In the genomic region with DNA sequence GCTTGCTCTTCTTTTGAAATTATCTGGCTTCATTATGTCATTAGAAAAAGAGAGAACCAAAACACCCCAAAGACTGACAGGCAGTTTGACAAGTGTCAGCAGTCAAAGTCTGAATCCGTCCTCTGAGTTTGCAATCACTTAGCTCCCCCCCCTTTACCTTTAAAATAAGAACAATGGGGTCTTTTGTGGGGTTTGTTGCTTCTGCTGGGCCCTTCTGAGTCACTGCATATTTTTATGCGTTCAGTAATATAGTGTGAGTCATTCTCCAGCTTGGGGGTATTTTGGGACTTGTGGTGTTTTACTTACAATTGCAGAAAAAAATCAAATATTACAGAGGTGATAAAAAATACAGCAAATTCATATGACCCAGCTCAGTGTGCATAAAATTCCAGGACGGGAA, we compare ENCODE assay signal across 1 cellular context.
TF ChIP-seq lines count a peak whose summit lies in the region.

No MANE protein-coding gene starts in this region.

TF ChIP-seq in HepG2, 621 proteins besides CTCF, POLR2A, EP300 and RAD21 (continued from another document):
- TF ChIP-seq, protein P1, sequence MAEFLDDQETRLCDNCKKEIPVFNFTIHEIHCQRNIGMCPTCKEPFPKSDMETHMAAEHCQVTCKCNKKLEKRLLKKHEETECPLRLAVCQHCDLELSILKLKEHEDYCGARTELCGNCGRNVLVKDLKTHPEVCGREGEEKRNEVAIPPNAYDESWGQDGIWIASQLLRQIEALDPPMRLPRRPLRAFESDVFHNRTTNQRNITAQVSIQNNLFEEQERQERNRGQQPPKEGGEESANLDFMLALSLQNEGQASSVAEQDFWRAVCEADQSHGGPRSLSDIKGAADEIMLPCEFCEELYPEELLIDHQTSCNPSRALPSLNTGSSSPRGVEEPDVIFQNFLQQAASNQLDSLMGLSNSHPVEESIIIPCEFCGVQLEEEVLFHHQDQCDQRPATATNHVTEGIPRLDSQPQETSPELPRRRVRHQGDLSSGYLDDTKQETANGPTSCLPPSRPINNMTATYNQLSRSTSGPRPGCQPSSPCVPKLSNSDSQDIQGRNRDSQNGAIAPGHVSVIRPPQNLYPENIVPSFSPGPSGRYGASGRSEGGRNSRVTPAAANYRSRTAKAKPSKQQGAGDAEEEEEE (CRISPR knock-in tag; IDR thresholded peaks at IDR 0.05; ENCODE audit: borderline replicate concordance): no peak
- no peak for TF ChIP-seq MATR3 (CRISPR knock-in tag; IDR thresholded peaks at IDR 0.05)
- TF ChIP-seq REL (CRISPR knock-in tag; conservative IDR thresholded peaks at IDR 0.05): no peak
- TF ChIP-seq FLYWCH1 (CRISPR knock-in tag; IDR thresholded peaks at IDR 0.05): no peak
- TF ChIP-seq, protein P2, sequence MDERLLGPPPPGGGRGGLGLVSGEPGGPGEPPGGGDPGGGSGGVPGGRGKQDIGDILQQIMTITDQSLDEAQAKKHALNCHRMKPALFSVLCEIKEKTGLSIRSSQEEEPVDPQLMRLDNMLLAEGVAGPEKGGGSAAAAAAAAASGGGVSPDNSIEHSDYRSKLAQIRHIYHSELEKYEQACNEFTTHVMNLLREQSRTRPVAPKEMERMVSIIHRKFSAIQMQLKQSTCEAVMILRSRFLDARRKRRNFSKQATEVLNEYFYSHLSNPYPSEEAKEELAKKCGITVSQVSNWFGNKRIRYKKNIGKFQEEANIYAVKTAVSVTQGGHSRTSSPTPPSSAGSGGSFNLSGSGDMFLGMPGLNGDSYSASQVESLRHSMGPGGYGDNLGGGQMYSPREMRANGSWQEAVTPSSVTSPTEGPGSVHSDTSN (CRISPR knock-in tag; IDR thresholded peaks at IDR 0.05): 0 out of 2 replicates have a peak, but pooled peaks have one; percentile 28
- TF ChIP-seq, protein P3, sequence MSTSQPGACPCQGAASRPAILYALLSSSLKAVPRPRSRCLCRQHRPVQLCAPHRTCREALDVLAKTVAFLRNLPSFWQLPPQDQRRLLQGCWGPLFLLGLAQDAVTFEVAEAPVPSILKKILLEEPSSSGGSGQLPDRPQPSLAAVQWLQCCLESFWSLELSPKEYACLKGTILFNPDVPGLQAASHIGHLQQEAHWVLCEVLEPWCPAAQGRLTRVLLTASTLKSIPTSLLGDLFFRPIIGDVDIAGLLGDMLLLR (CRISPR knock-in tag; IDR thresholded peaks at IDR 0.05): no peak
- TF ChIP-seq KMT2B (CRISPR knock-in tag; IDR thresholded peaks at IDR 0.05): no peak
- no peak for TF ChIP-seq SIN3A (IDR thresholded peaks at IDR 0.05; ENCODE audit: borderline replicate concordance, low read depth, low read length)
- TF ChIP-seq NFE2L1 (CRISPR knock-in tag; IDR thresholded peaks at IDR 0.05; ENCODE audit: borderline replicate concordance): no peak
- TF ChIP-seq, protein P4, sequence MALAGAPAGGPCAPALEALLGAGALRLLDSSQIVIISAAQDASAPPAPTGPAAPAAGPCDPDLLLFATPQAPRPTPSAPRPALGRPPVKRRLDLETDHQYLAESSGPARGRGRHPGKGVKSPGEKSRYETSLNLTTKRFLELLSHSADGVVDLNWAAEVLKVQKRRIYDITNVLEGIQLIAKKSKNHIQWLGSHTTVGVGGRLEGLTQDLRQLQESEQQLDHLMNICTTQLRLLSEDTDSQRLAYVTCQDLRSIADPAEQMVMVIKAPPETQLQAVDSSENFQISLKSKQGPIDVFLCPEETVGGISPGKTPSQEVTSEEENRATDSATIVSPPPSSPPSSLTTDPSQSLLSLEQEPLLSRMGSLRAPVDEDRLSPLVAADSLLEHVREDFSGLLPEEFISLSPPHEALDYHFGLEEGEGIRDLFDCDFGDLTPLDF (CRISPR knock-in tag; IDR thresholded peaks at IDR 0.05): no peak
- peak; percentile 21; the same call in 1 of the 2 replicates for TF ChIP-seq TBX2 (CRISPR knock-in tag; IDR thresholded peaks at IDR 0.05; ENCODE audit: borderline replicate concordance)
- no peak for TF ChIP-seq SOX13 (IDR thresholded peaks at IDR 0.05)
- TF ChIP-seq SOX13 (CRISPR knock-in tag; conservative IDR thresholded peaks at IDR 0.05 in 1 of 2, IDR thresholded peaks at IDR 0.05 in 1 of 2): peak in 1 of 2 experiments; percentile 64; a peak in 1 of 4 replicates
- TF ChIP-seq MEF2D (CRISPR knock-in tag; IDR thresholded peaks at IDR 0.05): no peak
- TF ChIP-seq KAT8 (CRISPR knock-in tag; IDR thresholded peaks at IDR 0.05): no peak
- no peak for TF ChIP-seq ZNF383 (CRISPR knock-in tag; IDR thresholded peaks at IDR 0.05; ENCODE audit: borderline replicate concordance)
- TF ChIP-seq RBAK (CRISPR knock-in tag; IDR thresholded peaks at IDR 0.05): no peak
- TF ChIP-seq SNAI1 (CRISPR knock-in tag; IDR thresholded peaks at IDR 0.05; ENCODE audit: borderline replicate concordance): no peak
- TF ChIP-seq ZNF615 (CRISPR knock-in tag; IDR thresholded peaks at IDR 0.05; ENCODE audit: borderline replicate concordance): no peak
- no peak for TF ChIP-seq NR2F2 (IDR thresholded peaks at IDR 0.05; ENCODE audit: borderline replicate concordance, low read depth)
- TF ChIP-seq HDAC2 (CRISPR knock-in tag; IDR thresholded peaks at IDR 0.05): no peak
- no peak for TF ChIP-seq ZFP37 (CRISPR knock-in tag; IDR thresholded peaks at IDR 0.05; ENCODE audit: borderline replicate concordance)
- no peak for TF ChIP-seq KDM1A (CRISPR knock-in tag; IDR thresholded peaks at IDR 0.05)
- TF ChIP-seq, protein P5, sequence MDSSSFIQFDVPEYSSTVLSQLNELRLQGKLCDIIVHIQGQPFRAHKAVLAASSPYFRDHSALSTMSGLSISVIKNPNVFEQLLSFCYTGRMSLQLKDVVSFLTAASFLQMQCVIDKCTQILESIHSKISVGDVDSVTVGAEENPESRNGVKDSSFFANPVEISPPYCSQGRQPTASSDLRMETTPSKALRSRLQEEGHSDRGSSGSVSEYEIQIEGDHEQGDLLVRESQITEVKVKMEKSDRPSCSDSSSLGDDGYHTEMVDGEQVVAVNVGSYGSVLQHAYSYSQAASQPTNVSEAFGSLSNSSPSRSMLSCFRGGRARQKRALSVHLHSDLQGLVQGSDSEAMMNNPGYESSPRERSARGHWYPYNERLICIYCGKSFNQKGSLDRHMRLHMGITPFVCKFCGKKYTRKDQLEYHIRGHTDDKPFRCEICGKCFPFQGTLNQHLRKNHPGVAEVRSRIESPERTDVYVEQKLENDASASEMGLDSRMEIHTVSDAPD (CRISPR knock-in tag; IDR thresholded peaks at IDR 0.05): no peak
- TF ChIP-seq, protein P6, sequence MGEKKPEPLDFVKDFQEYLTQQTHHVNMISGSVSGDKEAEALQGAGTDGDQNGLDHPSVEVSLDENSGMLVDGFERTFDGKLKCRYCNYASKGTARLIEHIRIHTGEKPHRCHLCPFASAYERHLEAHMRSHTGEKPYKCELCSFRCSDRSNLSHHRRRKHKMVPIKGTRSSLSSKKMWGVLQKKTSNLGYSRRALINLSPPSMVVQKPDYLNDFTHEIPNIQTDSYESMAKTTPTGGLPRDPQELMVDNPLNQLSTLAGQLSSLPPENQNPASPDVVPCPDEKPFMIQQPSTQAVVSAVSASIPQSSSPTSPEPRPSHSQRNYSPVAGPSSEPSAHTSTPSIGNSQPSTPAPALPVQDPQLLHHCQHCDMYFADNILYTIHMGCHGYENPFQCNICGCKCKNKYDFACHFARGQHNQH (CRISPR knock-in tag; IDR thresholded peaks at IDR 0.05): no peak
- no peak for TF ChIP-seq CENPX (CRISPR knock-in tag; IDR thresholded peaks at IDR 0.05)
- TF ChIP-seq MAF1 (CRISPR knock-in tag; IDR thresholded peaks at IDR 0.05; ENCODE audit: borderline replicate concordance): no peak
- TF ChIP-seq ZNF317 (CRISPR knock-in tag; IDR thresholded peaks at IDR 0.05): no peak
- TF ChIP-seq TAF15 (IDR thresholded peaks at IDR 0.05; ENCODE audit: low read depth, low read length, poor library complexity, severe bottlenecking): no peak
- no peak for TF ChIP-seq BHLHE40 (IDR thresholded peaks at IDR 0.05; ENCODE audit: low read length)
- TF ChIP-seq KDM3A (CRISPR knock-in tag; IDR thresholded peaks at IDR 0.05; ENCODE audit: low read depth): no peak
- TF ChIP-seq ZBTB7B (CRISPR knock-in tag; IDR thresholded peaks at IDR 0.05): no peak
- TF ChIP-seq, protein P7, sequence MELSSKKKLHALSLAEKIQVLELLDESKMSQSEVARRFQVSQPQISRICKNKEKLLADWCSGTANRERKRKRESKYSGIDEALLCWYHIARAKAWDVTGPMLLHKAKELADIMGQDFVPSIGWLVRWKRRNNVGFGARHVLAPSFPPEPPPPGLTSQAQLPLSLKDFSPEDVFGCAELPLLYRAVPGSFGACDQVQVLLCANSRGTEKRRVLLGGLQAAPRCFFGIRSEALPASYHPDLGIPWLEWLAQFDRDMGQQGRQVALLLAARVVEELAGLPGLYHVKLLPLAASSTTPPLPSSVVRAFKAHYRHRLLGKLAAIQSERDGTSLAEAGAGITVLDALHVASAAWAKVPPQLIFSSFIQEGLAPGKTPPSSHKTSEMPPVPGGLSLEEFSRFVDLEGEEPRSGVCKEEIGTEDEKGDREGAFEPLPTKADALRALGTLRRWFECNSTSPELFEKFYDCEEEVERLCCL (CRISPR knock-in tag; IDR thresholded peaks at IDR 0.05; ENCODE audit: borderline replicate concordance): no peak
- TF ChIP-seq FOSL2 (CRISPR knock-in tag; IDR thresholded peaks at IDR 0.05): peak; percentile 83
- no peak for TF ChIP-seq PCBP2 (optimal IDR thresholded peaks at IDR 0.05; ENCODE audit: low read depth, low read length, poor library complexity, severe bottlenecking)
- TF ChIP-seq, protein P8, sequence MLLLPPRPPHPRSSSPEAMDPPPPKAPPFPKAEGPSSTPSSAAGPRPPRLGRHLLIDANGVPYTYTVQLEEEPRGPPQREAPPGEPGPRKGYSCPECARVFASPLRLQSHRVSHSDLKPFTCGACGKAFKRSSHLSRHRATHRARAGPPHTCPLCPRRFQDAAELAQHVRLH (CRISPR knock-in tag; IDR thresholded peaks at IDR 0.05; ENCODE audit: borderline replicate concordance, low read depth): no peak
- peak; percentile 33; the same call in 1 of the 2 replicates for TF ChIP-seq GATAD2A (CRISPR knock-in tag; IDR thresholded peaks at IDR 0.05)
- no peak for TF ChIP-seq ZNF790 (CRISPR knock-in tag; IDR thresholded peaks at IDR 0.05; ENCODE audit: borderline replicate concordance)
- no peak for TF ChIP-seq RARG (CRISPR knock-in tag; IDR thresholded peaks at IDR 0.05; ENCODE audit: low read depth)
- no peak for TF ChIP-seq ZNF547 (CRISPR knock-in tag; IDR thresholded peaks at IDR 0.05)
- TF ChIP-seq, protein P9, sequence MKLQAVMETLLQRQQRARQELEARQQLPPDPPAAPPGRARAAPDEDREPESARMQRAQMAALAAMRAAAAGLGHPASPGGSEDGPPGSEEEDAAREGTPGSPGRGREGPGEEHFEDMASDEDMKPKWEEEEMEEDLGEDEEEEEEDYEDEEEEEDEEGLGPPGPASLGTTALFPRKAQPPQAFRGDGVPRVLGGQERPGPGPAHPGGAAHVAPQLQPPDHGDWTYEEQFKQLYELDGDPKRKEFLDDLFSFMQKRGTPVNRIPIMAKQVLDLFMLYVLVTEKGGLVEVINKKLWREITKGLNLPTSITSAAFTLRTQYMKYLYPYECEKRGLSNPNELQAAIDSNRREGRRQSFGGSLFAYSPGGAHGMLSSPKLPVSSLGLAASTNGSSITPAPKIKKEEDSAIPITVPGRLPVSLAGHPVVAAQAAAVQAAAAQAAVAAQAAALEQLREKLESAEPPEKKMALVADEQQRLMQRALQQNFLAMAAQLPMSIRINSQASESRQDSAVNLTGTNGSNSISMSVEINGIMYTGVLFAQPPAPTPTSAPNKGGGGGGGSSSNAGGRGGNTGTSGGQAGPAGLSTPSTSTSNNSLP (IDR thresholded peaks at IDR 0.05; ENCODE audit: low read depth, low read length): peak; percentile 49; the same call in 1 of the 2 replicates
- TF ChIP-seq ARID2 (CRISPR knock-in tag; IDR thresholded peaks at IDR 0.05; ENCODE audit: borderline replicate concordance): no peak
- no peak for TF ChIP-seq PCBP1 (IDR thresholded peaks at IDR 0.05; ENCODE audit: borderline replicate concordance, low read depth, low read length)
- TF ChIP-seq SAP130 (CRISPR knock-in tag; IDR thresholded peaks at IDR 0.05; ENCODE audit: low read depth): peak; percentile 54
- no peak for TF ChIP-seq NR2F1 (CRISPR knock-in tag; IDR thresholded peaks at IDR 0.05)
- no peak for TF ChIP-seq TEAD2 (CRISPR knock-in tag; IDR thresholded peaks at IDR 0.05)
- no peak for TF ChIP-seq SOX6 (IDR thresholded peaks at IDR 0.05)
- TF ChIP-seq SOX6 (CRISPR knock-in tag; IDR thresholded peaks at IDR 0.05): peak; percentile 55; the same call in 1 of the 2 replicates
- TF ChIP-seq, protein P10, sequence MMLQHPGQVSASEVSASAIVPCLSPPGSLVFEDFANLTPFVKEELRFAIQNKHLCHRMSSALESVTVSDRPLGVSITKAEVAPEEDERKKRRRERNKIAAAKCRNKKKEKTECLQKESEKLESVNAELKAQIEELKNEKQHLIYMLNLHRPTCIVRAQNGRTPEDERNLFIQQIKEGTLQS (CRISPR knock-in tag; IDR thresholded peaks at IDR 0.05): peak; percentile 52; the same call in 1 of the 2 replicates
- peak; percentile 74; the same call in 1 of the 2 replicates for TF ChIP-seq SOX5 (CRISPR knock-in tag; IDR thresholded peaks at IDR 0.05; ENCODE audit: borderline replicate concordance)
- TF ChIP-seq, protein P11, sequence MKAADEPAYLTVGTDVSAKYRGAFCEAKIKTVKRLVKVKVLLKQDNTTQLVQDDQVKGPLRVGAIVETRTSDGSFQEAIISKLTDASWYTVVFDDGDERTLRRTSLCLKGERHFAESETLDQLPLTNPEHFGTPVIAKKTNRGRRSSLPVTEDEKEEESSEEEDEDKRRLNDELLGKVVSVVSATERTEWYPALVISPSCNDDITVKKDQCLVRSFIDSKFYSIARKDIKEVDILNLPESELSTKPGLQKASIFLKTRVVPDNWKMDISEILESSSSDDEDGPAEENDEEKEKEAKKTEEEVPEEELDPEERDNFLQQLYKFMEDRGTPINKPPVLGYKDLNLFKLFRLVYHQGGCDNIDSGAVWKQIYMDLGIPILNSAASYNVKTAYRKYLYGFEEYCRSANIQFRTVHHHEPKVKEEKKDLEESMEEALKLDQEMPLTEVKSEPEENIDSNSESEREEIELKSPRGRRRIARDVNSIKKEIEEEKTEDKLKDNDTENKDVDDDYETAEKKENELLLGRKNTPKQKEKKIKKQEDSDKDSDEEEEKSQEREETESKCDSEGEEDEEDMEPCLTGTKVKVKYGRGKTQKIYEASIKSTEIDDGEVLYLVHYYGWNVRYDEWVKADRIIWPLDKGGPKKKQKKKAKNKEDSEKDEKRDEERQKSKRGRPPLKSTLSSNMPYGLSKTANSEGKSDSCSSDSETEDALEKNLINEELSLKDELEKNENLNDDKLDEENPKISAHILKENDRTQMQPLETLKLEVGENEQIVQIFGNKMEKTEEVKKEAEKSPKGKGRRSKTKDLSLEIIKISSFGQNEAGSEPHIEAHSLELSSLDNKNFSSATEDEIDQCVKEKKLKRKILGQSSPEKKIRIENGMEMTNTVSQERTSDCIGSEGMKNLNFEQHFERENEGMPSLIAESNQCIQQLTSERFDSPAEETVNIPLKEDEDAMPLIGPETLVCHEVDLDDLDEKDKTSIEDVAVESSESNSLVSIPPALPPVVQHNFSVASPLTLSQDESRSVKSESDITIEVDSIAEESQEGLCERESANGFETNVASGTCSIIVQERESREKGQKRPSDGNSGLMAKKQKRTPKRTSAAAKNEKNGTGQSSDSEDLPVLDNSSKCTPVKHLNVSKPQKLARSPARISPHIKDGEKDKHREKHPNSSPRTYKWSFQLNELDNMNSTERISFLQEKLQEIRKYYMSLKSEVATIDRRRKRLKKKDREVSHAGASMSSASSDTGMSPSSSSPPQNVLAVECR (CRISPR knock-in tag; IDR thresholded peaks at IDR 0.05; ENCODE audit: borderline replicate concordance): no peak
- no peak for TF ChIP-seq ZNF510 (CRISPR knock-in tag; IDR thresholded peaks at IDR 0.05; ENCODE audit: low read depth)
- TF ChIP-seq HNRNPH1 (optimal IDR thresholded peaks at IDR 0.05; ENCODE audit: low read depth, low read length): no peak
- TF ChIP-seq HHEX (CRISPR knock-in tag; IDR thresholded peaks at IDR 0.05): no peak
- TF ChIP-seq TAF1 (CRISPR knock-in tag; IDR thresholded peaks at IDR 0.05): no peak
